Comparison of ENCODE assay signal across 11 cellular contexts in the genomic region with DNA sequence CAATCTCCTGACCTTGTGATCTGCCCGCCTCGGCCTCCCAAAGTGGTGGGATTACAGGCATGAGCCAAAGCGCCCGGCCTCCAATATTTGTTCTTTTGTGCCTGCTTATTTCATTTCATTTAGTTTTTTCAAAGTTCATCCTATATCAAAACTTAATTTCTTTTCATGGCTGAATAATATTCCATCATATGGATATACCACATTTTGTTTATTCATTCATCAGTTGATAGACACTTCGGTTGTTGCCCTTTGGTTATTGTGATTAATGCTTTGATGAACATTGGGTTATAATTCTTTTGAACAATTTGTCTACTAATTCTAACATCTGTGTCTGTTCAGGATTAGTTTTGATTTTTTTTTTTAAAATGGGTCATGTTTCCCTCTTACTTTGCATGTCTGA.
"Had no signal": no experiment of that assay in that cellular context is flagged by ENCODE, and none has a peak within 500 bp of the region (broad histone marks: within the 10 kb centered on the region; RNA-seq: fewer than 3 reads in every experiment).

No MANE protein-coding gene starts in this region.

- H3K27ac Mint-ChIP-seq: GM23338, H9, HFFc6 had no signal

- H3K27ac ChIP-seq: GM23248 had no signal

- H3K9me3 ChIP-seq: HAP-1 had no signal

- H3K4me3 ChIP-seq: GM23248, GM23338, HAP-1 had no signal

- H3K9ac ChIP-seq: GM23248 had no signal

- FAIRE-seq: H1, H54 had no signal

- H3K4me1 ChIP-seq: HAP-1 had no signal

- H3K4me2 ChIP-seq: GM23338 had no signal

- H3K4me3 Mint-ChIP-seq: GM23338, H9, HFFc6 had no signal

- DNase-seq: GM23248, GOT3, H7, H9, HCEC 1CT, HFFc6 had no signal

- H2AFZ ChIP-seq: GM23248, GM23338 had no signal

- ATAC-seq: GM23338, HCT116 had no signal

- H3K36me3 ChIP-seq: HAP-1 had no signal
